Comparison of ENCODE assay signal across 21 cellular contexts in genomic region chr4:108794136-108794535, GRCh38. TPM values are rescaled to one million over a fixed set of nuclear protein-coding genes. Genes with fewer than 3 reads are reported as not detected.
DNase-seq lines count a peak whose midpoint lies in the region; ATAC-seq, FAIRE-seq and TF ChIP-seq lines count a peak whose summit lies in the region.
"Had no signal": no experiment of that assay in that cellular context is flagged by ENCODE, and none has a peak within 500 bp of the region (broad histone marks: within the 10 kb centered on the region; RNA-seq: fewer than 3 reads in every experiment).

No MANE protein-coding gene starts in this region.

- H3K9ac ChIP-seq in astrocyte (ENCODE audit: low read length) = no peak overlapping the region

- no peaks in the 10 kb centered on the region for H4K20me1 ChIP-seq in astrocyte (ENCODE audit: insufficient read depth, low read length)

- H3K79me2 ChIP-seq in astrocyte (ENCODE audit: insufficient read depth, low read length) = no peaks in the 10 kb centered on the region

- TF ChIP-seq CTCF in astrocyte (IDR thresholded peaks at IDR 0.05; ENCODE audit: insufficient read depth, low read depth, low read length) = no peak

- intact Hi-C loops in left ventricle myocardium superior (cut with micrococcal nuclease) = no loop called here

- no peak overlapping the region for H3K4me2 ChIP-seq in astrocyte (ENCODE audit: low read length)

- DNase-seq in EH (ENCODE audit: low read depth) = peak; percentile 6
- DNase-seq in astrocyte (ENCODE audit: low read depth) = peak; percentile 72
- DNase-seq in left ventricle myocardium superior = no peak
- DNase-seq in pulmonary artery endothelial cell (ENCODE audit: low read depth, low spot score) = peak; percentile 5
- no peak for DNase-seq in activated T-cell treated with anti-CD3 and anti-CD28 coated beads, Interleukin-2, amount 50 U/mL, for 4 hours
- no peak for DNase-seq in foreskin melanocyte
- DNase-seq: activated CD4-positive, alpha-beta T cell treated with anti-CD3 and anti-CD28 coated beads for 4 hours; activated naive CD4-positive, alpha-beta T cell treated with anti-CD3 and anti-CD28 coated beads, Interleukin-2, amount 10 ng/mL, durations not matched to agents 7 days and 5 days; naive B cell; NCI-H1436; SIG-M5; uterus had no signal

- H3K36me3 ChIP-seq in astrocyte (ENCODE audit: insufficient read depth, low read length) = no peaks in the 10 kb centered on the region
- H3K36me3 ChIP-seq: breast epithelium, uterus had no signal

- ATAC-seq in left ventricle myocardium superior = peak; percentile 56
- ATAC-seq in HG02571 (IDR thresholded peaks at IDR 0.05; ENCODE audit: unreplicated experiment) = no peak
- ATAC-seq in HG03039 (IDR thresholded peaks at IDR 0.05; ENCODE audit: unreplicated experiment) = no peak
- no peak for ATAC-seq in activated T-cell treated with anti-CD3 and anti-CD28 coated beads, Interleukin-2, amount 50 U/mL, for 4 hours
- ATAC-seq: GM12878 had no signal

- H3K4me1 Mint-ChIP-seq in astrocyte (ENCODE audit: low read depth, unreplicated experiment) = peaks cover 16% of the 10 kb centered on the region
- H3K4me1 Mint-ChIP-seq in activated T-cell treated with anti-CD3 and anti-CD28 coated beads, Interleukin-2, amount 50 U/mL, for 4 hours (ENCODE audit: low read depth) = no peaks in the 10 kb centered on the region
- H3K4me1 Mint-ChIP-seq: activated naive CD4-positive, alpha-beta T cell treated with anti-CD3 and anti-CD28 coated beads, Interleukin-2, amount 10 ng/mL, durations not matched to agents 7 days and 5 days; naive B cell had no signal

- peak; percentile 55 for FAIRE-seq in astrocyte (lab: Jason Lieb, UNC)
- FAIRE-seq: GM12878 had no signal

- H3K9me3 ChIP-seq in astrocyte (ENCODE audit: insufficient read depth, low read depth, low read length) = no peaks in the 10 kb centered on the region
- H3K9me3 ChIP-seq: breast epithelium, uterus had no signal

- H3K27me3 Mint-ChIP-seq in astrocyte (ENCODE audit: low read depth, unreplicated experiment) = no peaks in the 10 kb centered on the region
- no peaks in the 10 kb centered on the region for H3K27me3 Mint-ChIP-seq in activated T-cell treated with anti-CD3 and anti-CD28 coated beads, Interleukin-2, amount 50 U/mL, for 4 hours (ENCODE audit: low read depth)
- H3K27me3 Mint-ChIP-seq: stimulated activated naive CD8-positive, alpha-beta T cell treated with anti-CD3 and anti-CD28 coated beads, Interleukin-15, Interleukin-2, amounts not matched to agents 100 ng/mL and 50 ng/mL, for 24 hours had no signal

- H3K4me3 Mint-ChIP-seq in astrocyte (ENCODE audit: unreplicated experiment) = no peak overlapping the region
- H3K4me3 Mint-ChIP-seq in activated T-cell treated with anti-CD3 and anti-CD28 coated beads, Interleukin-2, amount 50 U/mL, for 4 hours = no peak overlapping the region
- H3K4me3 Mint-ChIP-seq: activated naive CD4-positive, alpha-beta T cell treated with anti-CD3 and anti-CD28 coated beads, Interleukin-2, amount 10 ng/mL, durations not matched to agents 7 days and 5 days; naive B cell; stimulated activated naive CD8-positive, alpha-beta T cell treated with anti-CD3 and anti-CD28 coated beads, Interleukin-15, Interleukin-2, amounts not matched to agents 100 ng/mL and 50 ng/mL, for 24 hours had no signal

- H3K4me1 ChIP-seq in astrocyte (ENCODE audit: insufficient read depth, low read length) = no peaks in the 10 kb centered on the region
- H3K4me1 ChIP-seq: uterus had no signal

- no peaks in the 10 kb centered on the region for H3K36me3 Mint-ChIP-seq in astrocyte (ENCODE audit: low read depth, unreplicated experiment)
- no peaks in the 10 kb centered on the region for H3K36me3 Mint-ChIP-seq in activated T-cell treated with anti-CD3 and anti-CD28 coated beads, Interleukin-2, amount 50 U/mL, for 4 hours (ENCODE audit: insufficient read depth)
- H3K36me3 Mint-ChIP-seq: activated naive CD4-positive, alpha-beta T cell treated with anti-CD3 and anti-CD28 coated beads, Interleukin-2, amount 10 ng/mL, durations not matched to agents 7 days and 5 days; naive B cell had no signal

- no peak overlapping the region for H3K4me3 ChIP-seq in astrocyte (ENCODE audit: insufficient read depth, low read depth, low read length)
- H3K4me3 ChIP-seq: breast epithelium, GM12878, uterus had no signal

- no peak overlapping the region for H3K27ac ChIP-seq in astrocyte (ENCODE audit: low read depth, low read length)
- H3K27ac ChIP-seq: breast epithelium, uterus had no signal

- H3K27ac Mint-ChIP-seq in astrocyte (ENCODE audit: unreplicated experiment) = peak overlapping the region; percentile 48
- H3K27ac Mint-ChIP-seq: activated naive CD4-positive, alpha-beta T cell treated with anti-CD3 and anti-CD28 coated beads, Interleukin-2, amount 10 ng/mL, durations not matched to agents 7 days and 5 days; naive B cell; stimulated activated naive CD8-positive, alpha-beta T cell treated with anti-CD3 and anti-CD28 coated beads, Interleukin-15, Interleukin-2, amounts not matched to agents 100 ng/mL and 50 ng/mL, for 24 hours had no signal

- no peaks in the 10 kb centered on the region for H3K27me3 ChIP-seq in astrocyte (ENCODE audit: insufficient read depth, low read length)
- H3K27me3 ChIP-seq: breast epithelium, uterus had no signal

- no peak overlapping the region for H2AFZ ChIP-seq in astrocyte (ENCODE audit: low read depth, low read length)

- H3K9me3 Mint-ChIP-seq in astrocyte (ENCODE audit: unreplicated experiment) = no peaks in the 10 kb centered on the region
- no peaks in the 10 kb centered on the region for H3K9me3 Mint-ChIP-seq in activated T-cell treated with anti-CD3 and anti-CD28 coated beads, Interleukin-2, amount 50 U/mL, for 4 hours
- H3K9me3 Mint-ChIP-seq: activated naive CD4-positive, alpha-beta T cell treated with anti-CD3 and anti-CD28 coated beads, Interleukin-2, amount 10 ng/mL, durations not matched to agents 7 days and 5 days; stimulated activated naive CD8-positive, alpha-beta T cell treated with anti-CD3 and anti-CD28 coated beads, Interleukin-15, Interleukin-2, amounts not matched to agents 100 ng/mL and 50 ng/mL, for 24 hours had no signal

RNA-seq across cellular contexts. Expression of gene ETNPPL, which starts 31.3 kb away (rescaled TPM):
- total RNA-seq in astrocyte = not detected in 2 replicates
- 18.8 TPM for total RNA-seq in left ventricle myocardium superior
- total RNA-seq in pulmonary artery endothelial cell = 0.07 TPM in 1 of 2 replicates, not detected in the other
- not detected for total RNA-seq in activated T-cell treated with anti-CD3 and anti-CD28 coated beads, Interleukin-2, amount 50 U/mL, for 4 hours
- total RNA-seq: breast epithelium, fibroblast of lung, G401, GM12878, lower leg skin, NCI-H460, uterus had no signal

Comparison
In these comparisons a context has a peak if more than half of its experiments do, and no peak if none do; other contexts are left out.
1. DNase-seq: peak in EH (single experiment), astrocyte (single experiment) and pulmonary artery endothelial cell (single experiment); none in left ventricle myocardium superior (single experiment), activated T-cell treated with anti-CD3 and anti-CD28 coated beads, Interleukin-2, amount 50 U/mL, for 4 hours (single experiment) and foreskin melanocyte (single experiment).
2. RNA of gene ETNPPL, which starts 31.3 kb away (total RNA-seq): 18.8 TPM in left ventricle myocardium superior (single experiment); not detected in astrocyte, 0.07 TPM in pulmonary artery endothelial cell and not detected in activated T-cell treated with anti-CD3 and anti-CD28 coated beads, Interleukin-2, amount 50 U/mL, for 4 hours; every median in the first group is over 10 times any median in the second.